ENCODE assay signal across 1 cellular context in the genomic region with DNA sequence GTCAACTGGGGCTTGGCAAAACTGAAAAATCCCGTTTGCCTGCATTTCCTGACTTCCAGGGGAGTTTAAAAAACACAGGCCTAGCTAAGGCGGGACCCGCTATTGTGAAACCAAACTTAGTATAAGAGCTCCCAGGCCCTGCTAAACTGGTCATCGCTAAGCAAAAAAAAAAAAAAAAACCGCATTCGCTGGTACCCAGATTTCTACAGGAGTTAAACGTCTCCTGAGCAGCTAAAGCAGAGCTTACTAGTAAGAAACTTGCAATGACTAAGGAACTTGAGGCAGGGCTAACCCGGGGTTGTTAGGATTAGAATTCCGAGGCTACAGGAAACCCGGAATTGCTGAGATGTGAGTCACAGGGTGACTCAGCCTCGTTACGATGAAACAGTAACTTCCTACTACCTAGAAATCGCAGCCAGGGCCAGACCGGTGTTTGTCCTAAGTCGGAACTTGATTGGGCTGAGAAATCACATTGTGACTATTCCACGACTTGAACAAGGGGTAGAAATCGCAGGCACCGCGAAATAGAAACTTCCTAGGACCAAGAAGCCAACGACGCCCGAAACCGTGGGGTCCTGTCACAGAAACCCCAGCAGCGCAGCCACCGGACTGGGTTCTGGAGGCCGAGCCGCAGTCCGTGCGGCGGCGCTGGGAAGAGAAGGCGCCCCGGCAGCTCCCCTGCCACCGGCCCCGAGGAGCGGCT.
TF ChIP-seq lines count a peak whose summit lies in the region.

No MANE protein-coding gene starts in this region.

TF ChIP-seq in H1, 55 proteins besides CTCF, POLR2A, EP300 and RAD21:
- no peak for TF ChIP-seq CHD1 (IDR thresholded peaks at IDR 0.05; ENCODE audit: low read depth, low read length)
- TF ChIP-seq GABPA (IDR thresholded peaks at IDR 0.05; ENCODE audit: borderline replicate concordance, insufficient read depth, low read length), result no peak
- TF ChIP-seq HDAC6 (IDR thresholded peaks at IDR 0.05; ENCODE audit: low read depth, low read length), result no peak
- TF ChIP-seq, protein P1, sequence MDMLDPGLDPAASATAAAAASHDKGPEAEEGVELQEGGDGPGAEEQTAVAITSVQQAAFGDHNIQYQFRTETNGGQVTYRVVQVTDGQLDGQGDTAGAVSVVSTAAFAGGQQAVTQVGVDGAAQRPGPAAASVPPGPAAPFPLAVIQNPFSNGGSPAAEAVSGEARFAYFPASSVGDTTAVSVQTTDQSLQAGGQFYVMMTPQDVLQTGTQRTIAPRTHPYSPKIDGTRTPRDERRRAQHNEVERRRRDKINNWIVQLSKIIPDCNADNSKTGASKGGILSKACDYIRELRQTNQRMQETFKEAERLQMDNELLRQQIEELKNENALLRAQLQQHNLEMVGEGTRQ (IDR thresholded peaks at IDR 0.05; ENCODE audit: low read length), result no peak
- no peak for TF ChIP-seq POLR2AphosphoS5 (IDR thresholded peaks at IDR 0.05; ENCODE audit: low read depth, low read length)
- TF ChIP-seq, protein P2, sequence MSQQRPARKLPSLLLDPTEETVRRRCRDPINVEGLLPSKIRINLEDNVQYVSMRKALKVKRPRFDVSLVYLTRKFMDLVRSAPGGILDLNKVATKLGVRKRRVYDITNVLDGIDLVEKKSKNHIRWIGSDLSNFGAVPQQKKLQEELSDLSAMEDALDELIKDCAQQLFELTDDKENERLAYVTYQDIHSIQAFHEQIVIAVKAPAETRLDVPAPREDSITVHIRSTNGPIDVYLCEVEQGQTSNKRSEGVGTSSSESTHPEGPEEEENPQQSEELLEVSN (IDR thresholded peaks at IDR 0.05), result peak; percentile 14; the same call in 1 of the 2 replicates
- TF ChIP-seq, protein P3, sequence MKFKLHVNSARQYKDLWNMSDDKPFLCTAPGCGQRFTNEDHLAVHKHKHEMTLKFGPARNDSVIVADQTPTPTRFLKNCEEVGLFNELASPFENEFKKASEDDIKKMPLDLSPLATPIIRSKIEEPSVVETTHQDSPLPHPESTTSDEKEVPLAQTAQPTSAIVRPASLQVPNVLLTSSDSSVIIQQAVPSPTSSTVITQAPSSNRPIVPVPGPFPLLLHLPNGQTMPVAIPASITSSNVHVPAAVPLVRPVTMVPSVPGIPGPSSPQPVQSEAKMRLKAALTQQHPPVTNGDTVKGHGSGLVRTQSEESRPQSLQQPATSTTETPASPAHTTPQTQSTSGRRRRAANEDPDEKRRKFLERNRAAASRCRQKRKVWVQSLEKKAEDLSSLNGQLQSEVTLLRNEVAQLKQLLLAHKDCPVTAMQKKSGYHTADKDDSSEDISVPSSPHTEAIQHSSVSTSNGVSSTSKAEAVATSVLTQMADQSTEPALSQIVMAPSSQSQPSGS (IDR thresholded peaks at IDR 0.05; ENCODE audit: low read length), result no peak
- peak; percentile 97 for TF ChIP-seq JUND (IDR thresholded peaks at IDR 0.05; ENCODE audit: low read length)
- no peak for TF ChIP-seq SIN3A (conservative IDR thresholded peaks at IDR 0.05 in 1 of 2, IDR thresholded peaks at IDR 0.05 in 1 of 2; ENCODE audit: low read depth in 1 of 2, low read length in 2 of 2)
- no peak for TF ChIP-seq CBX8 (IDR thresholded peaks at IDR 0.05; ENCODE audit: borderline replicate concordance, low read depth, low read length)
- peak; percentile 54; the same call in 1 of the 2 replicates for TF ChIP-seq MAFK (IDR thresholded peaks at IDR 0.05; ENCODE audit: low read depth, low read length)
- no peak for TF ChIP-seq KDM4A (IDR thresholded peaks at IDR 0.05; ENCODE audit: low read depth, low read length, severe bottlenecking)
- TF ChIP-seq ZNF274 (IDR thresholded peaks at IDR 0.05; ENCODE audit: borderline replicate concordance, extremely low read depth, low read length), result no peak
- TF ChIP-seq SP1 (IDR thresholded peaks at IDR 0.05; ENCODE audit: low read depth, low read length), result no peak
- TF ChIP-seq BACH1 (IDR thresholded peaks at IDR 0.05; ENCODE audit: low read length), result peak; percentile 88
- TF ChIP-seq, protein P4, sequence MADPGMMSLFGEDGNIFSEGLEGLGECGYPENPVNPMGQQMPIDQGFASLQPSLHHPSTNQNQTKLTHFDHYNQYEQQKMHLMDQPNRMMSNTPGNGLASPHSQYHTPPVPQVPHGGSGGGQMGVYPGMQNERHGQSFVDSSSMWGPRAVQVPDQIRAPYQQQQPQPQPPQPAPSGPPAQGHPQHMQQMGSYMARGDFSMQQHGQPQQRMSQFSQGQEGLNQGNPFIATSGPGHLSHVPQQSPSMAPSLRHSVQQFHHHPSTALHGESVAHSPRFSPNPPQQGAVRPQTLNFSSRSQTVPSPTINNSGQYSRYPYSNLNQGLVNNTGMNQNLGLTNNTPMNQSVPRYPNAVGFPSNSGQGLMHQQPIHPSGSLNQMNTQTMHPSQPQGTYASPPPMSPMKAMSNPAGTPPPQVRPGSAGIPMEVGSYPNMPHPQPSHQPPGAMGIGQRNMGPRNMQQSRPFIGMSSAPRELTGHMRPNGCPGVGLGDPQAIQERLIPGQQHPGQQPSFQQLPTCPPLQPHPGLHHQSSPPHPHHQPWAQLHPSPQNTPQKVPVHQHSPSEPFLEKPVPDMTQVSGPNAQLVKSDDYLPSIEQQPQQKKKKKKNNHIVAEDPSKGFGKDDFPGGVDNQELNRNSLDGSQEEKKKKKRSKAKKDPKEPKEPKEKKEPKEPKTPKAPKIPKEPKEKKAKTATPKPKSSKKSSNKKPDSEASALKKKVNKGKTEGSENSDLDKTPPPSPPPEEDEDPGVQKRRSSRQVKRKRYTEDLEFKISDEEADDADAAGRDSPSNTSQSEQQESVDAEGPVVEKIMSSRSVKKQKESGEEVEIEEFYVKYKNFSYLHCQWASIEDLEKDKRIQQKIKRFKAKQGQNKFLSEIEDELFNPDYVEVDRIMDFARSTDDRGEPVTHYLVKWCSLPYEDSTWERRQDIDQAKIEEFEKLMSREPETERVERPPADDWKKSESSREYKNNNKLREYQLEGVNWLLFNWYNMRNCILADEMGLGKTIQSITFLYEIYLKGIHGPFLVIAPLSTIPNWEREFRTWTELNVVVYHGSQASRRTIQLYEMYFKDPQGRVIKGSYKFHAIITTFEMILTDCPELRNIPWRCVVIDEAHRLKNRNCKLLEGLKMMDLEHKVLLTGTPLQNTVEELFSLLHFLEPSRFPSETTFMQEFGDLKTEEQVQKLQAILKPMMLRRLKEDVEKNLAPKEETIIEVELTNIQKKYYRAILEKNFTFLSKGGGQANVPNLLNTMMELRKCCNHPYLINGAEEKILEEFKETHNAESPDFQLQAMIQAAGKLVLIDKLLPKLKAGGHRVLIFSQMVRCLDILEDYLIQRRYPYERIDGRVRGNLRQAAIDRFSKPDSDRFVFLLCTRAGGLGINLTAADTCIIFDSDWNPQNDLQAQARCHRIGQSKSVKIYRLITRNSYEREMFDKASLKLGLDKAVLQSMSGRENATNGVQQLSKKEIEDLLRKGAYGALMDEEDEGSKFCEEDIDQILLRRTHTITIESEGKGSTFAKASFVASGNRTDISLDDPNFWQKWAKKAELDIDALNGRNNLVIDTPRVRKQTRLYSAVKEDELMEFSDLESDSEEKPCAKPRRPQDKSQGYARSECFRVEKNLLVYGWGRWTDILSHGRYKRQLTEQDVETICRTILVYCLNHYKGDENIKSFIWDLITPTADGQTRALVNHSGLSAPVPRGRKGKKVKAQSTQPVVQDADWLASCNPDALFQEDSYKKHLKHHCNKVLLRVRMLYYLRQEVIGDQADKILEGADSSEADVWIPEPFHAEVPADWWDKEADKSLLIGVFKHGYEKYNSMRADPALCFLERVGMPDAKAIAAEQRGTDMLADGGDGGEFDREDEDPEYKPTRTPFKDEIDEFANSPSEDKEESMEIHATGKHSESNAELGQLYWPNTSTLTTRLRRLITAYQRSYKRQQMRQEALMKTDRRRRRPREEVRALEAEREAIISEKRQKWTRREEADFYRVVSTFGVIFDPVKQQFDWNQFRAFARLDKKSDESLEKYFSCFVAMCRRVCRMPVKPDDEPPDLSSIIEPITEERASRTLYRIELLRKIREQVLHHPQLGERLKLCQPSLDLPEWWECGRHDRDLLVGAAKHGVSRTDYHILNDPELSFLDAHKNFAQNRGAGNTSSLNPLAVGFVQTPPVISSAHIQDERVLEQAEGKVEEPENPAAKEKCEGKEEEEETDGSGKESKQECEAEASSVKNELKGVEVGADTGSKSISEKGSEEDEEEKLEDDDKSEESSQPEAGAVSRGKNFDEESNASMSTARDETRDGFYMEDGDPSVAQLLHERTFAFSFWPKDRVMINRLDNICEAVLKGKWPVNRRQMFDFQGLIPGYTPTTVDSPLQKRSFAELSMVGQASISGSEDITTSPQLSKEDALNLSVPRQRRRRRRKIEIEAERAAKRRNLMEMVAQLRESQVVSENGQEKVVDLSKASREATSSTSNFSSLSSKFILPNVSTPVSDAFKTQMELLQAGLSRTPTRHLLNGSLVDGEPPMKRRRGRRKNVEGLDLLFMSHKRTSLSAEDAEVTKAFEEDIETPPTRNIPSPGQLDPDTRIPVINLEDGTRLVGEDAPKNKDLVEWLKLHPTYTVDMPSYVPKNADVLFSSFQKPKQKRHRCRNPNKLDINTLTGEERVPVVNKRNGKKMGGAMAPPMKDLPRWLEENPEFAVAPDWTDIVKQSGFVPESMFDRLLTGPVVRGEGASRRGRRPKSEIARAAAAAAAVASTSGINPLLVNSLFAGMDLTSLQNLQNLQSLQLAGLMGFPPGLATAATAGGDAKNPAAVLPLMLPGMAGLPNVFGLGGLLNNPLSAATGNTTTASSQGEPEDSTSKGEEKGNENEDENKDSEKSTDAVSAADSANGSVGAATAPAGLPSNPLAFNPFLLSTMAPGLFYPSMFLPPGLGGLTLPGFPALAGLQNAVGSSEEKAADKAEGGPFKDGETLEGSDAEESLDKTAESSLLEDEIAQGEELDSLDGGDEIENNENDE (IDR thresholded peaks at IDR 0.05; ENCODE audit: insufficient replicate concordance, low read length), result no peak
- TF ChIP-seq TEAD4 (IDR thresholded peaks at IDR 0.05; ENCODE audit: low read depth, low read length), result peak; percentile 71
- TF ChIP-seq CEBPB (IDR thresholded peaks at IDR 0.05; ENCODE audit: low read depth, low read length), result no peak
- no peak for TF ChIP-seq BRCA1 (IDR thresholded peaks at IDR 0.05; ENCODE audit: low read depth, low read length)
- peak; percentile 49; the same call in 1 of the 2 replicates for TF ChIP-seq RBBP5 (IDR thresholded peaks at IDR 0.05; ENCODE audit: borderline replicate concordance, low read depth, low read length)
- TF ChIP-seq CBX5 (IDR thresholded peaks at IDR 0.05; ENCODE audit: low read depth, low read length), result no peak
- TF ChIP-seq ASH2L (IDR thresholded peaks at IDR 0.05; ENCODE audit: low read length), result peak; percentile 75
- TF ChIP-seq JUN (IDR thresholded peaks at IDR 0.05; ENCODE audit: low read depth, low read length), result peak; percentile 79
- TF ChIP-seq SP2 (IDR thresholded peaks at IDR 0.05; ENCODE audit: low read length), result no peak
